Comparison of ENCODE assay signal across 9 cellular contexts in the genomic region with DNA sequence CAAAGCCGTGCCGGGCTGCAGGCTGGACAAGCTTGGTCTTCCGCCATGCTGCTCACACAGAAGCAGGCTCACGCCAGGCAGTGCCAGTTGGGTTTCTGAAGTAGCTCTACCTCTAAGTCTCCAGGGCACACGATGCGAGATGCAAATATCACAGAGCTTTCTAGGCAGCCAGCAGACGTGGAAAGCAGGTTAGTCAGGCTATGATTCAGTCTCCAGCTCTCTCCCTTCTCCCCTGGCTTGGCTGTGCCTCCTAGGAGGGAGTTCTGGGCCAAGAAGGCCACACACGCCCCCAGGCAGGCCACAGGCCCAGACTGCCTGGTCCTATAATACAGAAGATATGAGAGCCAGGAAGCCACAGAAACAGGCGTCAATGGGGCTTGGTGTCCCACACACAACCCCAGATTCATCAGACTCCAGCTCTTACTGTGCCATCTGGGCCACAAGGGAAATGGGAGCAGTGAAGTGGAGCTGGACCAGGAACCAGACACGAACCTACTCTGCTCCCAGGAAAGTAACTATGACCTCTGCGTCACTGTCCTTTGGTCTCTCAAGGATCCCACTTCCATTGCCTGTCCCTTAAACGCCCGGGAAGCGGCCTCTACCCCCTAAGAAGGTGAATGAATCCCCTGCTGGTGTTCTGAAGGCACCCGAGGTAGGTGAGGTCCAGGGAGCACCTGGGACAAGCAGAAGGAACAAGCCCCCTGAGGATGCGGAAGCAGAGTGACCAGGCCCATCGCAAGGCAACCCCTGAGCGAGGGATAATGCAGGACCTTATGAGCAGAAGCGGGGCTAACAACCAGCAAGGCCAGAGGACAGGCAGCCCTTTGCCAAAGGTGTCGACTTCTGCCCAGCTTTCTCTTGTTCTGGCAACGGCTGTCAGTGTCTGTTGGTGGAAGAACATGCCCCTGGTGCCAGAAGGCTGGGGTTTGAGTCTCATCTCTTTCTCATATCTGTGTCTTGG.
DNase-seq lines count a peak whose midpoint lies in the region; ATAC-seq and TF ChIP-seq lines count a peak whose summit lies in the region.
"Had no signal": no experiment of that assay in that cellular context is flagged by ENCODE, and none has a peak within 500 bp of the region (broad histone marks: within the 10 kb centered on the region; RNA-seq: fewer than 3 reads in every experiment).

No MANE protein-coding gene starts in this region.

- H3K4ac ChIP-seq in neuronal stem cell (ENCODE audit: low read length), result no peak overlapping the region

- H2BK120ac ChIP-seq in neuronal stem cell (ENCODE audit: low read depth, low read length), result no peak overlapping the region

- H2AFZ ChIP-seq in neuronal stem cell (ENCODE audit: low read length), result no peak overlapping the region

- no peak overlapping the region for H3K27ac ChIP-seq in BLaER1 treated with 17β-estradiol and CSF1 and Interleukin-3, amounts not matched to agents 10 nM and 100 nM
- H3K27ac ChIP-seq in neuronal stem cell (replicated peaks; ENCODE audit: low read length) (no peak overlapping the region), testis (no peak overlapping the region), ovary (no peak overlapping the region)

- TF ChIP-seq EP300 in ovary (IDR thresholded peaks at IDR 0.05), result no peak

- peaks cover 0 to 24% (median 0%) of the 10 kb centered on the region in 11 experiments; a peak in 4 of 22 replicates for H3K27me3 ChIP-seq in BLaER1 treated with 17β-estradiol and CSF1 and Interleukin-3, amounts not matched to agents 10 nM and 100 nM
- H3K27me3 ChIP-seq in neuronal stem cell (ENCODE audit: control insufficient read depth in 3 of 3, insufficient read depth in 3 of 3, low read depth in 1 of 3, low read length in 3 of 3) (no peaks in the 10 kb centered on the region), testis (no peaks in the 10 kb centered on the region), ovary (no peaks in the 10 kb centered on the region)

- no peak overlapping the region for H2BK5ac ChIP-seq in neuronal stem cell (ENCODE audit: low read length)

- H2AK5ac ChIP-seq in neuronal stem cell (ENCODE audit: low read depth, low read length), result peak overlapping the region; percentile 38

- no peaks in the 10 kb centered on the region for H3K27me3 Mint-ChIP-seq in IgD-negative memory B cell
- H3K27me3 Mint-ChIP-seq in effector memory CD8-positive, alpha-beta T cell, result no peaks in the 10 kb centered on the region

- H3K4me2 ChIP-seq in BLaER1 treated with 17β-estradiol and CSF1 and Interleukin-3, amounts not matched to agents 10 nM and 100 nM, result peak overlapping the region in 8 of 11 experiments; percentile 25 to 96 (median 90); a peak in 16 of 22 replicates
- no peak overlapping the region for H3K4me2 ChIP-seq in neuronal stem cell (ENCODE audit: insufficient read depth, low read length, poor library complexity, severe bottlenecking)

- no peaks in the 10 kb centered on the region for H3K36me3 Mint-ChIP-seq in IgD-negative memory B cell
- H3K36me3 Mint-ChIP-seq in effector memory CD8-positive, alpha-beta T cell (ENCODE audit: insufficient read depth), result peaks cover 14% of the 10 kb centered on the region

- ATAC-seq in effector memory CD8-positive, alpha-beta T cell (replicated peaks), result no peak
- no peak for ATAC-seq in HG02623 (IDR thresholded peaks at IDR 0.05; ENCODE audit: unreplicated experiment)

- no peak for TF ChIP-seq POLR2A in testis (IDR thresholded peaks at IDR 0.05)
- TF ChIP-seq POLR2A in ovary (IDR thresholded peaks at IDR 0.05), result no peak

- H3K27ac Mint-ChIP-seq in IgD-negative memory B cell, result peak overlapping the region; percentile 53 to 73 (median 70)
- peak overlapping the region; percentile 60 to 96 for H3K27ac Mint-ChIP-seq in effector memory CD8-positive, alpha-beta T cell

- H3K4me1 ChIP-seq in BLaER1 treated with 17β-estradiol and CSF1 and Interleukin-3, amounts not matched to agents 10 nM and 100 nM, result peaks cover 29 to 70% (median 56%) of the 10 kb centered on the region in 10 experiments
- peaks cover 31 to 32% of the 10 kb centered on the region in 2 donors for H3K4me1 ChIP-seq in neuronal stem cell (ENCODE audit: control insufficient read depth in 2 of 2, insufficient read depth in 1 of 2, low read depth in 1 of 2, low read length in 2 of 2)
- H3K4me1 ChIP-seq in testis, result no peaks in the 10 kb centered on the region
- H3K4me1 ChIP-seq in ovary (ENCODE audit: insufficient read depth), result no peaks in the 10 kb centered on the region

- intact Hi-C loops in testis (cut with DNase I; ENCODE audit: low total_unique reads), result no loop called here
- intact Hi-C loops in ovary (cut with DNase I), result no loop called here

- no peak overlapping the region for H4K91ac ChIP-seq in neuronal stem cell (ENCODE audit: low read depth, low read length, poor library complexity)

- peaks cover 0 to 71% (median 38%) of the 10 kb centered on the region in 11 experiments; a peak in 14 of 22 replicates for H4K20me1 ChIP-seq in BLaER1 treated with 17β-estradiol and CSF1 and Interleukin-3, amounts not matched to agents 10 nM and 100 nM

- no peak overlapping the region for H4K8ac ChIP-seq in neuronal stem cell (ENCODE audit: low read depth, low read length)

- H3K4me3 Mint-ChIP-seq in IgD-negative memory B cell, result peak overlapping the region in 2 of 4 donors; percentile 37 to 52
- peak overlapping the region; percentile 30 to 75 for H3K4me3 Mint-ChIP-seq in effector memory CD8-positive, alpha-beta T cell

- WGBS in neuronal stem cell (ENCODE audit: extremely low coverage in 2 of 2, insufficient read length in 2 of 2, insufficient replicate concordance in 1 of 2), 2 donors, result no CpG with 5 or more reads among the region's 21 CpGs
- WGBS in testis, 2 donors, result 88% methylated on average over 20 to 21 of the region's 21 CpGs
- WGBS in ovary, 3 donors, result 78 to 85% (median 81%) methylated on average over 21 of the region's 21 CpGs

- H3K36me3 ChIP-seq in BLaER1 treated with 17β-estradiol and CSF1 and Interleukin-3, amounts not matched to agents 10 nM and 100 nM, result 0 out of 22 replicates have a peak, but pooled peaks cover 0 to 5% (median 0%) of the 10 kb centered on the region in 11 experiments
- H3K36me3 ChIP-seq in neuronal stem cell (replicated peaks in 1 of 2; ENCODE audit: control insufficient read depth in 2 of 2, insufficient read depth in 2 of 2, low read length in 2 of 2) (no peaks in the 10 kb centered on the region), testis (ENCODE audit: low read depth, missing control alignments) (no peaks in the 10 kb centered on the region), ovary (no peaks in the 10 kb centered on the region)

- no peaks in the 10 kb centered on the region for H3K79me1 ChIP-seq in neuronal stem cell (ENCODE audit: low read depth, low read length)

- no peaks in the 10 kb centered on the region for H3K9me3 Mint-ChIP-seq in IgD-negative memory B cell
- H3K9me3 Mint-ChIP-seq in effector memory CD8-positive, alpha-beta T cell, result no peaks in the 10 kb centered on the region

- peaks cover 45 to 50% (median 47%) of the 10 kb centered on the region in 3 donors for H3K4me1 Mint-ChIP-seq in IgD-negative memory B cell
- H3K4me1 Mint-ChIP-seq in effector memory CD8-positive, alpha-beta T cell (ENCODE audit: low read depth in 2 of 2), result peaks cover 45 to 57% of the 10 kb centered on the region in 2 donors

- peaks cover 0 to 7% (median 0%) of the 10 kb centered on the region in 11 experiments; a peak in 1 of 22 replicates for H3K9me3 ChIP-seq in BLaER1 treated with 17β-estradiol and CSF1 and Interleukin-3, amounts not matched to agents 10 nM and 100 nM (replicated peaks in 1 of 11)
- H3K9me3 ChIP-seq in neuronal stem cell (replicated peaks in 1 of 2; ENCODE audit: control insufficient read depth in 2 of 2, insufficient read depth in 1 of 2, low read depth in 1 of 2, low read length in 2 of 2) (no peaks in the 10 kb centered on the region), testis (no peaks in the 10 kb centered on the region), ovary (no peaks in the 10 kb centered on the region)

- H3K23ac ChIP-seq in neuronal stem cell (ENCODE audit: low read depth, low read length, poor library complexity), result no peak overlapping the region

- no peak overlapping the region for H3K4me3 ChIP-seq in BLaER1 treated with 17β-estradiol and CSF1 and Interleukin-3, amounts not matched to agents 10 nM and 100 nM
- no peak overlapping the region for H3K4me3 ChIP-seq in neuronal stem cell (ENCODE audit: low read length in 2 of 2)
- H3K4me3 ChIP-seq in testis, result no peak overlapping the region
- no peak overlapping the region for H3K4me3 ChIP-seq in ovary

- TF ChIP-seq CTCF in testis (IDR thresholded peaks at IDR 0.05) (no peak), ovary (IDR thresholded peaks at IDR 0.05) (no peak)

- no peak for DNase-seq in effector memory CD8-positive, alpha-beta T cell
- DNase-seq in neuronal stem cell (ENCODE audit: low spot score), result no peak
- no peak for DNase-seq in testis
- DNase-seq in ovary, result no peak
- DNase-seq in NCI-H69 (lab: John Stamatoyannopoulos, UW), result no peak
- DNase-seq: SHP77 treated with DMSO at 0.1 percent for 48 hours had no signal

- peak overlapping the region; percentile 39 for H2BK15ac ChIP-seq in neuronal stem cell (ENCODE audit: low read length)

- 0 out of 22 replicates have a peak overlapping the region, but pooled peaks of 1 of the 11 experiments have one; percentile 15 for H3K9ac ChIP-seq in BLaER1 treated with 17β-estradiol and CSF1 and Interleukin-3, amounts not matched to agents 10 nM and 100 nM
- H3K9ac ChIP-seq in neuronal stem cell (ENCODE audit: low read depth, low read length, poor library complexity), result peak overlapping the region; percentile 26

- no peak overlapping the region for H3K14ac ChIP-seq in neuronal stem cell (ENCODE audit: low read length)

- H2BK12ac ChIP-seq in neuronal stem cell (ENCODE audit: low read length), result peak overlapping the region; percentile 52

- peak overlapping the region; percentile 73 for H3K18ac ChIP-seq in neuronal stem cell (ENCODE audit: low read length)
